In genomic region chr16:66650707-66651473, GRCh38 we compare ENCODE assay signal across 8 cellular contexts. TPM values are rescaled to one million over a fixed set of nuclear protein-coding genes. Genes with fewer than 3 reads are reported as not detected.
A peak's percentile ranks its signal among the peaks of the same experiment; 100 is the strongest.
DNase-seq lines count a peak whose midpoint lies in the region; ATAC-seq and TF ChIP-seq lines count a peak whose summit lies in the region.

No MANE protein-coding gene starts in this region.

- peaks cover 11% of the 10 kb centered on the region; the same call in 1 of the 2 replicates for H3K9me1 ChIP-seq in IMR-90 (ENCODE audit: insufficient read depth, low read length)

- H3K36me3 Mint-ChIP-seq in CD8-positive, alpha-beta memory T cell: no peaks in the 10 kb centered on the region

- H3K79me1 ChIP-seq in IMR-90 (ENCODE audit: low read depth in 1 of 2, low read length in 2 of 2): peaks cover 13 to 19% of the 10 kb centered on the region in 2 experiments; a peak in 3 of 4 replicates

- WGBS in IMR-90 (ENCODE audit: extremely low coverage in 2 of 2, insufficient read length in 1 of 2), 2 experiments: no CpG with 5 or more reads among the region's 18 CpGs

- peaks cover 8 to 15% (median 8%) of the 10 kb centered on the region in 3 donors for H3K4me1 Mint-ChIP-seq in CD8-positive, alpha-beta memory T cell

- in situ Hi-C loops in IMR-90 (cut with MboI; ENCODE audit: low sequenced_read_pairs): no loop called here

- peaks cover 10 to 14% of the 10 kb centered on the region in 2 donors for H3K27me3 Mint-ChIP-seq in CD8-positive, alpha-beta memory T cell

- H3K9me2 ChIP-seq in OCI-LY7 (ENCODE audit: insufficient read depth, low read length): no peaks in the 10 kb centered on the region

- no peak overlapping the region for H2BK20ac ChIP-seq in IMR-90 (ENCODE audit: low read depth, low read length)

- no peaks in the 10 kb centered on the region for H3K36me3 ChIP-seq in CD8-positive, alpha-beta memory T cell (ENCODE audit: insufficient read depth, low read length)
- no peaks in the 10 kb centered on the region for H3K36me3 ChIP-seq in IMR-90 (ENCODE audit: control insufficient read depth, insufficient read depth, low read length)
- H3K36me3 ChIP-seq in OCI-LY7 (ENCODE audit: insufficient read depth, low read length): no peaks in the 10 kb centered on the region

- no peak overlapping the region for H3K18ac ChIP-seq in IMR-90 (ENCODE audit: low read depth, low read length)

- H3K4me2 ChIP-seq in IMR-90 (ENCODE audit: low read depth, low read length): peak overlapping the region; percentile 48
- no peak overlapping the region for H3K4me2 ChIP-seq in OCI-LY7 (ENCODE audit: low read length)

- H4K20me1 ChIP-seq in IMR-90 (ENCODE audit: insufficient read depth, low read length) (no peaks in the 10 kb centered on the region), OCI-LY7 (ENCODE audit: insufficient read depth, low read length) (no peaks in the 10 kb centered on the region)

- H3K4me3 ChIP-seq in CD8-positive, alpha-beta memory T cell (ENCODE audit: low read length): peak overlapping the region; percentile 45
- H3K4me3 ChIP-seq in IMR-90 (ENCODE audit: insufficient read depth, low read depth, low read length): peak overlapping the region; percentile 4; the same call in 1 of the 2 replicates
- no peak overlapping the region for H3K4me3 ChIP-seq in OCI-LY7 (ENCODE audit: low read depth, low read length, poor library complexity, severe bottlenecking)

- H3K56ac ChIP-seq in IMR-90 (ENCODE audit: extremely low read depth, insufficient read depth, low read length): no peak overlapping the region

- H3K27me3 ChIP-seq in CD8-positive, alpha-beta memory T cell (ENCODE audit: insufficient read depth, low read length, poor library complexity, severe bottlenecking): no peaks in the 10 kb centered on the region
- no peaks in the 10 kb centered on the region for H3K27me3 ChIP-seq in IMR-90 (ENCODE audit: control insufficient read depth, insufficient read depth, low read length)

- peak; percentile 72 for TF ChIP-seq RAD21 in IMR-90 (IDR thresholded peaks at IDR 0.05; ENCODE audit: low read length)

- peaks cover 9% of the 10 kb centered on the region for H3K4me1 ChIP-seq in CD8-positive, alpha-beta memory T cell (ENCODE audit: insufficient read depth, low read length)
- H3K4me1 ChIP-seq in IMR-90 (ENCODE audit: control insufficient read depth, insufficient read depth, low read length): peaks cover 3% of the 10 kb centered on the region; the same call in 1 of the 2 replicates
- no peaks in the 10 kb centered on the region for H3K4me1 ChIP-seq in OCI-LY7 (ENCODE audit: insufficient read depth, low read length, poor library complexity, severe bottlenecking)

- no peaks in the 10 kb centered on the region for H3K9me3 Mint-ChIP-seq in CD8-positive, alpha-beta memory T cell

- H3K79me2 ChIP-seq in OCI-LY7 (ENCODE audit: insufficient read depth, low read depth, low read length): no peaks in the 10 kb centered on the region

- no peak overlapping the region for H3K9ac ChIP-seq in IMR-90 (ENCODE audit: low read depth, low read length)

- H2AFZ ChIP-seq in IMR-90 (replicated peaks; ENCODE audit: low read length, poor library complexity) (peak overlapping the region; percentile 38), OCI-LY7 (ENCODE audit: low read length) (no peak overlapping the region)

- H4K8ac ChIP-seq in IMR-90 (ENCODE audit: low read depth in 2 of 2, low read length in 2 of 2): peak overlapping the region; percentile 36 to 81; a peak in 3 of 4 replicates

- no peak overlapping the region for H2BK5ac ChIP-seq in IMR-90 (ENCODE audit: low read depth, low read length, poor library complexity, severe bottlenecking)

- H2BK15ac ChIP-seq in IMR-90 (ENCODE audit: low read depth, low read length): no peak overlapping the region

- H3K4ac ChIP-seq in IMR-90 (ENCODE audit: low read depth, low read length): no peak overlapping the region

- H2BK120ac ChIP-seq in IMR-90 (ENCODE audit: low read depth, low read length): no peak overlapping the region

- dilution Hi-C loops in IMR-90 (cut with HindIII; ENCODE audit: low sequenced_read_pairs, unreplicated experiment): no loop called here

- peak overlapping the region in 4 of 8 donors; percentile 48 to 69 (median 60) for H3K27ac Mint-ChIP-seq in CD8-positive, alpha-beta memory T cell

- intact Hi-C loops in IMR-90 (cut with micrococcal nuclease): no loop called here
- intact Hi-C loops in OCI-LY7 (cut with micrococcal nuclease; ENCODE audit: unreplicated experiment): no loop called here

- no peaks in the 10 kb centered on the region for H3K9me3 ChIP-seq in CD8-positive, alpha-beta memory T cell (ENCODE audit: low read length)
- no peaks in the 10 kb centered on the region for H3K9me3 ChIP-seq in IMR-90 (ENCODE audit: control insufficient read depth, insufficient read depth, low read length)
- H3K9me3 ChIP-seq in OCI-LY7 (ENCODE audit: low read length): no peaks in the 10 kb centered on the region

- peak; percentile 63 to 86 (median 71) for DNase-seq in CD8-positive, alpha-beta memory T cell
- peak; percentile 80 for DNase-seq in IMR-90
- peak; percentile 71 for DNase-seq in OCI-LY7 (ENCODE audit: low spot score)
- DNase-seq in activated T-cell treated with anti-CD3 and anti-CD28 coated beads for 4 hours: peak; percentile 75
- DNase-seq in myocyte (ENCODE audit: low read depth): peak; percentile 89
- DNase-seq in stimulated activated CD8-positive, alpha-beta memory T cell treated with anti-CD3 and anti-CD28 coated beads, Interleukin-7, amount 100 ng/mL, for 1 hour (ENCODE audit: low read depth in 2 of 2): peak; percentile 41 to 62

- H4K5ac ChIP-seq in IMR-90 (ENCODE audit: low read depth, low read length): peak overlapping the region; percentile 6; the same call in 1 of the 2 replicates

- no peak overlapping the region for H3K27ac ChIP-seq in CD8-positive, alpha-beta memory T cell (ENCODE audit: low read depth, low read length)
- H3K27ac ChIP-seq in IMR-90 (ENCODE audit: insufficient read depth, low read length) (no peak overlapping the region), OCI-LY7 (ENCODE audit: low read depth, low read length, poor library complexity, severe bottlenecking) (no peak overlapping the region)

- H2AK5ac ChIP-seq in IMR-90 (ENCODE audit: low read depth, low read length): no peak overlapping the region; the same call in 1 of the 2 replicates

- TF ChIP-seq CTCF in IMR-90 (conservative IDR thresholded peaks at IDR 0.05; ENCODE audit: low read depth, low read length) (peak; percentile 93), OCI-LY7 (conservative IDR thresholded peaks at IDR 0.05; ENCODE audit: low read length) (peak; percentile 94)

- H4K91ac ChIP-seq in IMR-90 (ENCODE audit: insufficient read depth, low read depth, low read length): no peak overlapping the region

- H2AK9ac ChIP-seq in IMR-90 (replicated peaks; ENCODE audit: low read depth, low read length, poor library complexity): no peak overlapping the region

- no peak overlapping the region; the same call in 1 of the 2 replicates for H3K14ac ChIP-seq in IMR-90 (replicated peaks; ENCODE audit: low read depth, low read length)

- CTCF ChIA-PET in CD8-positive, alpha-beta memory T cell (lab: Charles Lee): interaction anchor here (0.6 to 2.9 kb wide), 28 partner anchors 10 to 244 kb away, joined by 3 to 31 read pairs (median 4); partner anchors contain the start of genes CKLF, DYNC1LI2 and NAE1
- CTCF ChIA-PET in IMR-90 (lab: Yijun Ruan, JAX): interaction anchor here (0.5 to 2.1 kb wide), 22 partner anchors 8 to 1168 kb away, joined by 3 to 18 read pairs (median 6); partner anchors contain the start of gene CMTM4
- CTCF ChIA-PET in OCI-LY7 (lab: Charles Lee; ENCODE audit: unreplicated experiment): interaction anchor here (0.7 to 1.5 kb wide), 7 partner anchors 10 to 309 kb away, joined by 3 to 5 read pairs (median 3); no protein-coding TSS in a partner anchor

- BruUV-seq in IMR-90 (replicated peaks; lab: Mats Ljungman, UMichigan): no TSS peak
- BruUV-seq in OCI-LY7 (replicated peaks; lab: Mats Ljungman, UMichigan): no TSS peak

- ATAC-seq in GM21423 (IDR thresholded peaks at IDR 0.05; ENCODE audit: unreplicated experiment) (peak; percentile 88), IMR-90 (ENCODE audit: low read depth) (peak; percentile 98), esophagus mucosa (peak; percentile 80)

- H3K23ac ChIP-seq in IMR-90 (ENCODE audit: low read depth, low read length): no peak overlapping the region

- H3K4me3 Mint-ChIP-seq in CD8-positive, alpha-beta memory T cell: peak overlapping the region in 6 of 7 donors; percentile 66 to 79 (median 72)

- POLR2A ChIA-PET in CD8-positive, alpha-beta memory T cell (lab: Charles Lee): no interaction called here
- POLR2A ChIA-PET in IMR-90 (lab: Charles Lee; ENCODE audit: unreplicated experiment) (interaction anchor here (0.6 kb wide), 1 partner anchor 222 kb away, joined by 3 read pairs; no protein-coding TSS in a partner anchor), OCI-LY7 (lab: Charles Lee) (interaction anchor here (0.7 to 1.3 kb wide), 3 partner anchors 12 to 1338 kb away, joined by 3 to 10 read pairs (median 3); no protein-coding TSS in a partner anchor)

- no peak; the same call in 1 of the 2 replicates for TF ChIP-seq POLR2A in IMR-90 (IDR thresholded peaks at IDR 0.05; ENCODE audit: low read depth, low read length)

TF ChIP-seq in IMR-90, 13 proteins besides CTCF, POLR2A, EP300 and RAD21:
- TF ChIP-seq BHLHE40 (IDR thresholded peaks at IDR 0.05; ENCODE audit: low read depth, low read length): no peak
- TF ChIP-seq SMC3 (IDR thresholded peaks at IDR 0.05; ENCODE audit: low read depth, low read length): peak; percentile 35

RNA-seq across cellular contexts. Expression of gene CMTM4, which starts 45.7 kb away (rescaled TPM):
- 1 to 10 TPM; 4.1 to 4.4 TPM for total RNA-seq in CD8-positive, alpha-beta memory T cell
- polyA plus RNA-seq in CD8-positive, alpha-beta memory T cell: 0.20 TPM
- total RNA-seq in IMR-90 (2012; rRNA removed): 14.5 and 15.8 TPM in 2 replicates
- 8.3 and 9.0 TPM in 2 replicates for polyA plus RNA-seq in IMR-90 (2012; rRNA removed)
- 6.4 and 6.6 TPM in 2 replicates for polyA plus RNA-seq in IMR-90 (2012; cell fraction: cytosol; rRNA removed)
- 9.1 and 16.7 TPM in 2 replicates for polyA plus RNA-seq in IMR-90 (2012; cell fraction: nucleus; rRNA removed; ENCODE audit: low replicate concordance)
- total RNA-seq in OCI-LY7 (2014; rRNA removed; shearing (Covaris generic)): 0.03 TPM in 1 of 2 replicates, not detected in the other
- total RNA-seq in OCI-LY7 (2022): 0.76 and 1.3 TPM in 2 replicates
- total RNA-seq in esophagus mucosa: 13.1 TPM
- total RNA-seq in myocyte: 10.7 and 10.9 TPM in 2 replicates
- polyA plus RNA-seq in myocyte (2012): 15.7 TPM

RNA-seq across cellular contexts. Expression of gene CMTM3, which starts 46.4 kb away (rescaled TPM):
- total RNA-seq in CD8-positive, alpha-beta memory T cell: 10 to 100 TPM; 68.0 to 71.8 TPM
- 131 TPM for polyA plus RNA-seq in CD8-positive, alpha-beta memory T cell
- total RNA-seq in IMR-90 (2012; rRNA removed) (4.5 and 4.7 TPM in 2 replicates), OCI-LY7 (2022) (27.5 and 30.4 TPM in 2 replicates), esophagus mucosa (3.7 TPM), myocyte (19.0 and 21.2 TPM in 2 replicates)
- 34.6 and 35.5 TPM in 2 replicates for polyA plus RNA-seq in IMR-90 (2012; rRNA removed)
- 14.5 and 50.4 TPM in 2 replicates for polyA plus RNA-seq in IMR-90 (2012; cell fraction: cytosol; rRNA removed)
- 32.0 and 33.9 TPM in 2 replicates for polyA plus RNA-seq in IMR-90 (2012; cell fraction: nucleus; rRNA removed; ENCODE audit: low replicate concordance)
- total RNA-seq in OCI-LY7 (2014; rRNA removed; shearing (Covaris generic)): 5.0 and 5.3 TPM in 2 replicates
- 70.5 TPM for polyA plus RNA-seq in myocyte (2012)
